8 cellular contexts compared by ENCODE assay signal in genomic region chr16:30335028-30335597, GRCh38. TPM values are rescaled to one million over a fixed set of nuclear protein-coding genes. Genes with fewer than 3 reads are reported as not detected.
DNase-seq lines count a peak whose midpoint lies in the region; ATAC-seq and TF ChIP-seq lines count a peak whose summit lies in the region.
"Not testable (repeated sequence)": the region's sequence is repeated elsewhere in the genome, so short reads cannot be mapped to it uniquely, and the experiment has no call there.

No MANE protein-coding gene starts in this region.

- not testable (repeated sequence) for H3K27ac Mint-ChIP-seq in WTC11

- H3K4me1 ChIP-seq in A673 (ENCODE audit: insufficient read depth, low read length, poor library complexity, severe bottlenecking): not testable (repeated sequence)

- intact Hi-C loops in A673 (cut with micrococcal nuclease; ENCODE audit: unreplicated experiment): not testable (repeated sequence)

- peak; percentile 87 for DNase-seq in A673 (ENCODE audit: low spot score)
- peak; percentile 91 for DNase-seq in NCI-H2227 (lab: John Stamatoyannopoulos, UW; ENCODE audit: unreplicated experiment)
- DNase-seq in WTC11 (ENCODE audit: low spot score): peak; percentile 86
- DNase-seq in T47D (ENCODE audit: low read depth in 1 of 2, low spot score in 1 of 2): peak; percentile 20 to 85
- DNase-seq in iPS-NIHi11 (ENCODE audit: low spot score): peak; percentile 65

- peak overlapping the region; percentile 67 for H3K4me3 Mint-ChIP-seq in WTC11

- H3K4me1 Mint-ChIP-seq in WTC11: peaks cover 15% of the 10 kb centered on the region

- H3K27ac ChIP-seq in A673 (ENCODE audit: low read depth, low read length, poor library complexity, severe bottlenecking) (peak overlapping the region; percentile 73), skin epidermis (peak overlapping the region; percentile 35 to 98 (median 95))

- not testable (repeated sequence) for TF ChIP-seq CTCF in A673 (conservative IDR thresholded peaks at IDR 0.05; ENCODE audit: low read depth, low read length); WTC11 (IDR thresholded peaks at IDR 0.05)

- H3K4me3 ChIP-seq in A673 (ENCODE audit: low read depth, low read length, poor library complexity, severe bottlenecking) (peak overlapping the region; percentile 65), skin epidermis (peak overlapping the region; percentile 50 to 79 (median 70))

- H3K36me3 ChIP-seq in A673 (ENCODE audit: insufficient read depth, low read length, poor library complexity, severe bottlenecking): not testable (repeated sequence)

- POLR2A ChIA-PET in A673 (lab: Charles Lee; ENCODE audit: low non-redundant PET): not testable (repeated sequence)
- POLR2A ChIA-PET in WTC11 (lab: Charles Lee): interaction anchor here (0.7 to 1.5 kb wide), 4 partner anchors 20 to 95 kb away, joined by 4 to 6 read pairs (median 4); partner anchors contain the start of genes CD2BP2 and DCTPP1

- not testable (repeated sequence) for H3K9me3 Mint-ChIP-seq in WTC11

- H3K36me3 Mint-ChIP-seq in WTC11: not testable (repeated sequence)

- CTCF ChIA-PET in A673 (lab: Charles Lee): not testable (repeated sequence)
- CTCF ChIA-PET in WTC11 (lab: Charles Lee): interaction anchor here (0.9 to 1.6 kb wide), 7 partner anchors 18 to 280 kb away, joined by 3 to 4 read pairs (median 3); partner anchors contain the start of genes DCTPP1 and ZNF48

- not testable (repeated sequence) for H3K27me3 Mint-ChIP-seq in WTC11 (ENCODE audit: low read depth)

- H3K27me3 ChIP-seq in A673 (replicated peaks; ENCODE audit: insufficient read depth, low read depth, low read length, poor library complexity): not testable (repeated sequence)

- in situ Hi-C loops in T47D (cut with HindIII; ENCODE audit: low pct_unique_long_range_greater_than_20kb, low sequenced_read_pairs): not testable (repeated sequence)

- not testable (repeated sequence) for BruUV-seq in A673 (replicated peaks; lab: Mats Ljungman, UMichigan)

- ATAC-seq in GM18870 (IDR thresholded peaks at IDR 0.05; ENCODE audit: unreplicated experiment): peak; percentile 37
- ATAC-seq in HG03108 (IDR thresholded peaks at IDR 0.05; ENCODE audit: unreplicated experiment): peak; percentile 74
- ATAC-seq in WTC11: peak; percentile 82

- not testable (repeated sequence) for H3K9me3 ChIP-seq in A673 (ENCODE audit: low read depth, low read length, poor library complexity, severe bottlenecking)

TF ChIP-seq in WTC11, 78 proteins besides CTCF, POLR2A, EP300 and RAD21:
- TF ChIP-seq E2F5 (CRISPR knock-in tag; IDR thresholded peaks at IDR 0.05) (peak; percentile 56; the same call in 1 of the 2 replicates), HMGXB4 (CRISPR knock-in tag; IDR thresholded peaks at IDR 0.05) (peak; percentile 38; the same call in 1 of the 2 replicates), MYBL2 (CRISPR knock-in tag; IDR thresholded peaks at IDR 0.05) (peak; percentile 62; the same call in 1 of the 2 replicates), ZNF263 (CRISPR knock-in tag; IDR thresholded peaks at IDR 0.05; ENCODE audit: low read depth) (peak; percentile 50), FOXP1 (CRISPR knock-in tag; IDR thresholded peaks at IDR 0.05; ENCODE audit: borderline replicate concordance) (0 out of 2 replicates have a peak, but pooled peaks have one; percentile 37), SP1 (CRISPR knock-in tag; conservative IDR thresholded peaks at IDR 0.05) (peak; percentile 80), GABPB1 (CRISPR knock-in tag; IDR thresholded peaks at IDR 0.05) (peak; percentile 24; the same call in 1 of the 2 replicates), MAX (CRISPR knock-in tag; IDR thresholded peaks at IDR 0.05) (0 out of 2 replicates have a peak, but pooled peaks have one; percentile 36), FOXK1 (CRISPR knock-in tag; IDR thresholded peaks at IDR 0.05) (peak; percentile 47; the same call in 1 of the 2 replicates)
- TF ChIP-seq, protein P1, sequence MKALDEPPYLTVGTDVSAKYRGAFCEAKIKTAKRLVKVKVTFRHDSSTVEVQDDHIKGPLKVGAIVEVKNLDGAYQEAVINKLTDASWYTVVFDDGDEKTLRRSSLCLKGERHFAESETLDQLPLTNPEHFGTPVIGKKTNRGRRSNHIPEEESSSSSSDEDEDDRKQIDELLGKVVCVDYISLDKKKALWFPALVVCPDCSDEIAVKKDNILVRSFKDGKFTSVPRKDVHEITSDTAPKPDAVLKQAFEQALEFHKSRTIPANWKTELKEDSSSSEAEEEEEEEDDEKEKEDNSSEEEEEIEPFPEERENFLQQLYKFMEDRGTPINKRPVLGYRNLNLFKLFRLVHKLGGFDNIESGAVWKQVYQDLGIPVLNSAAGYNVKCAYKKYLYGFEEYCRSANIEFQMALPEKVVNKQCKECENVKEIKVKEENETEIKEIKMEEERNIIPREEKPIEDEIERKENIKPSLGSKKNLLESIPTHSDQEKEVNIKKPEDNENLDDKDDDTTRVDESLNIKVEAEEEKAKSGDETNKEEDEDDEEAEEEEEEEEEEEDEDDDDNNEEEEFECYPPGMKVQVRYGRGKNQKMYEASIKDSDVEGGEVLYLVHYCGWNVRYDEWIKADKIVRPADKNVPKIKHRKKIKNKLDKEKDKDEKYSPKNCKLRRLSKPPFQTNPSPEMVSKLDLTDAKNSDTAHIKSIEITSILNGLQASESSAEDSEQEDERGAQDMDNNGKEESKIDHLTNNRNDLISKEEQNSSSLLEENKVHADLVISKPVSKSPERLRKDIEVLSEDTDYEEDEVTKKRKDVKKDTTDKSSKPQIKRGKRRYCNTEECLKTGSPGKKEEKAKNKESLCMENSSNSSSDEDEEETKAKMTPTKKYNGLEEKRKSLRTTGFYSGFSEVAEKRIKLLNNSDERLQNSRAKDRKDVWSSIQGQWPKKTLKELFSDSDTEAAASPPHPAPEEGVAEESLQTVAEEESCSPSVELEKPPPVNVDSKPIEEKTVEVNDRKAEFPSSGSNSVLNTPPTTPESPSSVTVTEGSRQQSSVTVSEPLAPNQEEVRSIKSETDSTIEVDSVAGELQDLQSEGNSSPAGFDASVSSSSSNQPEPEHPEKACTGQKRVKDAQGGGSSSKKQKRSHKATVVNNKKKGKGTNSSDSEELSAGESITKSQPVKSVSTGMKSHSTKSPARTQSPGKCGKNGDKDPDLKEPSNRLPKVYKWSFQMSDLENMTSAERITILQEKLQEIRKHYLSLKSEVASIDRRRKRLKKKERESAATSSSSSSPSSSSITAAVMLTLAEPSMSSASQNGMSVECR (CRISPR knock-in tag; IDR thresholded peaks at IDR 0.05; ENCODE audit: borderline replicate concordance): 0 out of 2 replicates have a peak, but pooled peaks have one; percentile 17
- TF ChIP-seq, protein P2, sequence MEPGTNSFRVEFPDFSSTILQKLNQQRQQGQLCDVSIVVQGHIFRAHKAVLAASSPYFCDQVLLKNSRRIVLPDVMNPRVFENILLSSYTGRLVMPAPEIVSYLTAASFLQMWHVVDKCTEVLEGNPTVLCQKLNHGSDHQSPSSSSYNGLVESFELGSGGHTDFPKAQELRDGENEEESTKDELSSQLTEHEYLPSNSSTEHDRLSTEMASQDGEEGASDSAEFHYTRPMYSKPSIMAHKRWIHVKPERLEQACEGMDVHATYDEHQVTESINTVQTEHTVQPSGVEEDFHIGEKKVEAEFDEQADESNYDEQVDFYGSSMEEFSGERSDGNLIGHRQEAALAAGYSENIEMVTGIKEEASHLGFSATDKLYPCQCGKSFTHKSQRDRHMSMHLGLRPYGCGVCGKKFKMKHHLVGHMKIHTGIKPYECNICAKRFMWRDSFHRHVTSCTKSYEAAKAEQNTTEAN (CRISPR knock-in tag; IDR thresholded peaks at IDR 0.05): 0 out of 2 replicates have a peak, but pooled peaks have one; percentile 45

RNA-seq across cellular contexts. Expression of gene CD2BP2, which starts 20.0 kb away (rescaled TPM):
- total RNA-seq in A673 (2021) (67.6 and 72.5 TPM in 2 replicates), WTC11 (2021) (51.0 to 56.6 TPM (median 51.1 TPM) in 3 replicates)

RNA-seq across cellular contexts. Expression of gene TBC1D10B, which starts 35.2 kb away (rescaled TPM):
- 59.3 and 66.0 TPM in 2 replicates for total RNA-seq in A673 (2021)
- 33.4 to 40.5 TPM (median 34.6 TPM) in 3 replicates for total RNA-seq in WTC11 (2021)

RNA-seq across cellular contexts. Expression of gene MYL11, which starts 39.5 kb away (rescaled TPM):
- total RNA-seq in A673 (2021) (not detected in 2 replicates), WTC11 (2021) (0.80 to 1.3 TPM (median 0.85 TPM) in 3 replicates)

RNA-seq across cellular contexts. Expression of gene SEPTIN1, which starts 47.2 kb away (rescaled TPM):
- total RNA-seq in A673 (2021): 0.86 and 1.3 TPM in 2 replicates
- total RNA-seq in WTC11 (2021): 2.3 to 2.7 TPM (median 2.6 TPM) in 3 replicates

Comparison
In these comparisons a context has a peak if more than half of its experiments do, and no peak if none do; other contexts are left out.
1. Peak in every context shown above with its lines: DNase-seq, ATAC-seq, H3K4me3 ChIP-seq and H3K27ac ChIP-seq.